Comparison of ENCODE assay signal across 8 cellular contexts in genomic region chr6:137867685-137868509, GRCh38. TPM values are rescaled to one million over a fixed set of nuclear protein-coding genes. Genes with fewer than 3 reads are reported as not detected.
DNase-seq lines count a peak whose midpoint lies in the region; ATAC-seq and TF ChIP-seq lines count a peak whose summit lies in the region.

No MANE protein-coding gene starts in this region.

- H3K9me3 Mint-ChIP-seq in Calu3 (ENCODE audit: low read depth, unreplicated experiment) (no peaks in the 10 kb centered on the region), GM23338 (no peaks in the 10 kb centered on the region)
- peaks cover 3% of the 10 kb centered on the region in 2 donors for H3K9me3 Mint-ChIP-seq in activated naive CD4-positive, alpha-beta T cell treated with anti-CD3 and anti-CD28 coated beads, Interleukin-2, amount 50 U/mL, for 72 hours

- H3K4me1 ChIP-seq in GM23338 (ENCODE audit: insufficient read depth) (peaks cover 23% of the 10 kb centered on the region), heart right ventricle (peaks cover 3 to 63% (median 47%) of the 10 kb centered on the region in 9 donors), rectal smooth muscle tissue (ENCODE audit: control insufficient read depth, insufficient read depth, low read length) (peaks cover 10% of the 10 kb centered on the region)

- peaks cover 24% of the 10 kb centered on the region for H3K27me3 ChIP-seq in GM23338 (ENCODE audit: insufficient read depth)
- H3K27me3 ChIP-seq in heart right ventricle: no peaks in the 10 kb centered on the region
- no peaks in the 10 kb centered on the region for H3K27me3 ChIP-seq in rectal smooth muscle tissue (ENCODE audit: control insufficient read depth, insufficient read depth, low read length)

- peak overlapping the region; percentile 71 for H3K27ac Mint-ChIP-seq in Calu3 (ENCODE audit: unreplicated experiment)
- H3K27ac Mint-ChIP-seq in GM23338: no peak overlapping the region
- H3K27ac Mint-ChIP-seq in activated naive CD4-positive, alpha-beta T cell treated with anti-CD3 and anti-CD28 coated beads, Interleukin-2, amount 50 U/mL, for 72 hours: peak overlapping the region; percentile 90 to 98

- peaks cover 33% of the 10 kb centered on the region for H3K4me1 Mint-ChIP-seq in Calu3 (ENCODE audit: low read depth, unreplicated experiment)
- peaks cover 29% of the 10 kb centered on the region for H3K4me1 Mint-ChIP-seq in GM23338

- ATAC-seq in GM23338 (peak; percentile 18), heart right ventricle (peak; percentile 3 to 49 (median 13))
- peak; percentile 6 to 10 for ATAC-seq in activated naive CD4-positive, alpha-beta T cell treated with anti-CD3 and anti-CD28 coated beads, Interleukin-2, amount 50 U/mL, for 72 hours

- intact Hi-C loops in Calu3 (cut with micrococcal nuclease; ENCODE audit: unreplicated experiment): loop anchor here (2.0 to 5.0 kb wide), 4 partner anchors 67 to 161 kb away; no protein-coding TSS in a partner anchor
- intact Hi-C loops in heart right ventricle (cut with DNase I): loop anchor here (1.0 to 10.0 kb wide), 10 partner anchors 66 to 161 kb away; no protein-coding TSS in a partner anchor

- H3K9me3 ChIP-seq in heart right ventricle: no peaks in the 10 kb centered on the region

- BruUV-seq in Calu3 (replicated peaks; lab: Mats Ljungman, UMichigan): no TSS peak

- H3K27me3 Mint-ChIP-seq in Calu3 (ENCODE audit: unreplicated experiment) (no peaks in the 10 kb centered on the region), GM23338 (ENCODE audit: insufficient read depth, low read depth, poor library complexity) (peaks cover 26% of the 10 kb centered on the region)

- TF ChIP-seq CTCF in Calu3 (IDR thresholded peaks at IDR 0.05; ENCODE audit: unreplicated experiment) (no peak), GM23338 (conservative IDR thresholded peaks at IDR 0.05; ENCODE audit: low read depth in 2 of 2) (no peak), heart right ventricle (IDR thresholded peaks at IDR 0.05) (no peak)

- 0 out of 2 replicates have a peak, but pooled peaks cover 4% of the 10 kb centered on the region for H4K20me1 ChIP-seq in GM23338 (replicated peaks; ENCODE audit: insufficient read depth)

- no peaks in the 10 kb centered on the region for H3F3A ChIP-seq in GM23338 (replicated peaks; ENCODE audit: low read depth)

- H3K9me2 ChIP-seq in GM23338 (ENCODE audit: insufficient read depth): peaks cover 5% of the 10 kb centered on the region; the same call in 1 of the 2 replicates

- no peaks in the 10 kb centered on the region for H3K79me2 ChIP-seq in GM23338 (replicated peaks; ENCODE audit: insufficient read depth)

- H3K4me3 Mint-ChIP-seq in Calu3 (ENCODE audit: low read depth, unreplicated experiment): peak overlapping the region; percentile 86
- H3K4me3 Mint-ChIP-seq in GM23338: peak overlapping the region; percentile 87

- peak overlapping the region; percentile 99 for H3K4me2 ChIP-seq in GM23338

- peak overlapping the region; percentile 91 for H3K4me3 ChIP-seq in GM23338
- H3K4me3 ChIP-seq in heart right ventricle: peak overlapping the region; percentile 75 to 99 (median 85)
- peak overlapping the region; percentile 92 for H3K4me3 ChIP-seq in rectal smooth muscle tissue (ENCODE audit: low read length)

- H3K9ac ChIP-seq in rectal smooth muscle tissue (ENCODE audit: low read length): peak overlapping the region; percentile 85

- H3K27ac ChIP-seq in GM23338 (ENCODE audit: low read depth): no peak overlapping the region
- H3K27ac ChIP-seq in heart right ventricle: peak overlapping the region; percentile 57 to 96 (median 88)
- peak overlapping the region; percentile 93 for H3K27ac ChIP-seq in rectal smooth muscle tissue (ENCODE audit: low read depth, low read length)

- 5% methylated on average over 32 of the region's 32 CpGs for WGBS in heart right ventricle, 2 donors

- H3K36me3 Mint-ChIP-seq in Calu3 (ENCODE audit: insufficient read depth, unreplicated experiment) (peaks cover 34% of the 10 kb centered on the region), GM23338 (ENCODE audit: low read depth) (no peaks in the 10 kb centered on the region)
- H3K36me3 Mint-ChIP-seq in activated naive CD4-positive, alpha-beta T cell treated with anti-CD3 and anti-CD28 coated beads, Interleukin-2, amount 50 U/mL, for 72 hours: peaks cover 59 to 70% of the 10 kb centered on the region in 2 donors

- H2AFZ ChIP-seq in GM23338: peak overlapping the region; percentile 97

- H3K36me3 ChIP-seq in GM23338 (ENCODE audit: insufficient read depth) (no peaks in the 10 kb centered on the region), heart right ventricle (peaks cover 0 to 18% (median 0%) of the 10 kb centered on the region in 9 donors), rectal smooth muscle tissue (ENCODE audit: control insufficient read depth, insufficient read depth, low read length) (no peaks in the 10 kb centered on the region)

- DNase-seq in Calu3 (no peak), GM23338 (ENCODE audit: low spot score) (peak; percentile 54), NCI-H82 (lab: John Stamatoyannopoulos, UW) (peak; percentile 82), heart right ventricle (peak in 1 of 2 donors; percentile 33), SW 1271 (lab: John Stamatoyannopoulos, UW) (no peak), NCI-H2081 treated with DMSO at 0.1 percent for 48 hours (lab: John Stamatoyannopoulos, UW) (no peak)
- no peak for DNase-seq in activated naive CD4-positive, alpha-beta T cell treated with anti-CD3 and anti-CD28 coated beads, Interleukin-2, amount 50 U/mL, for 72 hours (ENCODE audit: low spot score in 2 of 2)

- CTCF ChIA-PET in Calu3 (lab: Charles Lee): interaction anchor here (0.7 to 2.2 kb wide), 5 partner anchors 17 to 160 kb away, joined by 3 to 6 read pairs (median 5); no protein-coding TSS in a partner anchor

TF ChIP-seq in GM23338, 12 proteins besides CTCF, POLR2A, EP300 and RAD21 (continues in another document):
- TF ChIP-seq REST (IDR thresholded peaks at IDR 0.05; ENCODE audit: unreplicated experiment) (no peak), CREB1 (CRISPR knock-in tag; IDR thresholded peaks at IDR 0.05; ENCODE audit: low read depth) (no peak), ETS1 (IDR thresholded peaks at IDR 0.05) (no peak), NANOG (IDR thresholded peaks at IDR 0.05; ENCODE audit: borderline replicate concordance) (no peak), EZH2phosphoT487 (IDR thresholded peaks at IDR 0.05; ENCODE audit: unreplicated experiment) (no peak), JUNB (IDR thresholded peaks at IDR 0.05; ENCODE audit: unreplicated experiment) (no peak), ZNF331 (CRISPR knock-in tag; IDR thresholded peaks at IDR 0.05; ENCODE audit: low read depth) (no peak)

RNA-seq across cellular contexts. Expression of gene TNFAIP3, which starts 0.8 kb away (rescaled TPM):
- total RNA-seq in Calu3 (2022): 19.4 and 22.6 TPM in 2 replicates
- 2.3 and 4.4 TPM in 2 replicates for total RNA-seq in GM23338 (2014; rRNA removed; shearing (Covaris generic))
- 2.1 and 3.3 TPM in 2 replicates for polyA plus RNA-seq in GM23338 (2016; fragmentation: Nextera tagmentation; extraction: Ambion mirVana)
- 100 to 1,000 TPM; 217 to 268 TPM for total RNA-seq in activated naive CD4-positive, alpha-beta T cell treated with anti-CD3 and anti-CD28 coated beads, Interleukin-2, amount 50 U/mL, for 72 hours
- total RNA-seq in heart right ventricle: 10 to 100 TPM in 5 of 10 donors, 1 to 10 TPM in 5; 3.2 to 33.3 (median 9.6) TPM
- polyA plus RNA-seq in heart right ventricle: 1 to 10 TPM; 2.9 to 4.5 TPM

Comparison
In these comparisons a context has a peak if more than half of its experiments do, and no peak if none do; other contexts are left out.
1. DNase-seq: peak in GM23338 (single experiment) and NCI-H82 (single experiment); none in Calu3 (single experiment), activated naive CD4-positive, alpha-beta T cell treated with anti-CD3 and anti-CD28 coated beads, Interleukin-2, amount 50 U/mL, for 72 hours (0 of 2), SW 1271 (0 of 2) and NCI-H2081 treated with DMSO at 0.1 percent for 48 hours (single experiment).
2. Peak in every context shown above with its lines, with median percentiles within 50 percentile points of each other: ATAC-seq and H3K4me3 ChIP-seq.